ENCODE assay signal across 8 cellular contexts in the genomic region with DNA sequence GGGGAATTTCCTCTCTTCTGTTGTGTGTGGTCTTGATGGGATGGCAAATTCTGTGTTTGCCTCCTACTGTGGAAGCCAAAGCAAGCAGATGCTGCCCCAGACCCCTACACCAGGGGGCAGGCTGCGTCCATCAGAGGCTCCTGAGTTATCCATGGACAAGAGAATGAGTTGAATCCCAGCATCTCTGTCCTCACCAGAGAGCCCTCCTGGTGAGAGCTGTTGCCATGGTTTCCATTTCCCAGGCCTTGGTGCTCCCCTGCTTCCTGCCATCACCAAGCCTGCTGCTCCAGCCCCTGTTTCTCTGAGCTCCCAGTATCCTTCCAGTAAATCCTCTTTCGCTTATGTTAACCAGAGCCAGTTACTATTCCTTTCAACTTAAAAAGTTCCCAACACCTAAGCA. TPM values are rescaled to one million over a fixed set of nuclear protein-coding genes. Genes with fewer than 3 reads are reported as not detected.
DNase-seq lines count a peak whose midpoint lies in the region; ATAC-seq and TF ChIP-seq lines count a peak whose summit lies in the region.

No MANE protein-coding gene starts in this region.

- in situ Hi-C loops in G401 (cut with HindIII; ENCODE audit: low sequenced_read_pairs) = no loop called here

- no peak overlapping the region for H4K8ac ChIP-seq in mesenchymal stem cell (ENCODE audit: low read length)

- ATAC-seq in HG03460 (IDR thresholded peaks at IDR 0.05; ENCODE audit: unreplicated experiment) (no peak), GM21381 (IDR thresholded peaks at IDR 0.05; ENCODE audit: unreplicated experiment) (no peak), HG03095 (IDR thresholded peaks at IDR 0.05; ENCODE audit: unreplicated experiment) (no peak)

- TF ChIP-seq EP300 in Ishikawa (IDR thresholded peaks at IDR 0.05; ENCODE audit: borderline replicate concordance) = no peak

- H3K4me3 ChIP-seq in dorsolateral prefrontal cortex (no peak overlapping the region), mesenchymal stem cell (ENCODE audit: insufficient read depth in 1 of 2, low read depth in 1 of 2, low read length in 2 of 2) (no peak overlapping the region)

- H3K27ac ChIP-seq in dorsolateral prefrontal cortex (no peak overlapping the region), mesenchymal stem cell (ENCODE audit: low read length, poor library complexity, severe bottlenecking) (no peak overlapping the region)

- no peak overlapping the region for H2BK15ac ChIP-seq in mesenchymal stem cell (ENCODE audit: low read depth, poor library complexity, severe bottlenecking)

- no peak overlapping the region for H2AFZ ChIP-seq in mesenchymal stem cell (ENCODE audit: low read depth, low read length)

- no peaks in the 10 kb centered on the region for H3K36me3 ChIP-seq in mesenchymal stem cell (ENCODE audit: control insufficient read depth in 1 of 2, insufficient read depth in 2 of 2, low read depth in 1 of 2, low read length in 2 of 2)

- 26% methylated on average over 2 of the region's 2 CpGs for WGBS in mesenchymal stem cell

- H3K14ac ChIP-seq in mesenchymal stem cell (ENCODE audit: low read length in 2 of 2) = no peak overlapping the region

- no peak overlapping the region for H2AK5ac ChIP-seq in mesenchymal stem cell (ENCODE audit: low read length, severe bottlenecking)

- no peak overlapping the region for H2BK5ac ChIP-seq in mesenchymal stem cell (ENCODE audit: low read depth, low read length, poor library complexity, severe bottlenecking)

- H4K91ac ChIP-seq in mesenchymal stem cell (ENCODE audit: low read length) = no peak overlapping the region

- intact Hi-C loops in dorsolateral prefrontal cortex (cut with DNase I) = loop anchor here in 1 of 2 donors (5.0 to 10.0 kb wide), 2 partner anchors 259 to 491 kb away; no protein-coding TSS in a partner anchor

- no peak overlapping the region for H2BK12ac ChIP-seq in mesenchymal stem cell (ENCODE audit: low read length in 2 of 2)

- no peak overlapping the region for H3K4ac ChIP-seq in mesenchymal stem cell (ENCODE audit: low read depth in 1 of 2, low read length in 2 of 2)

- no peak overlapping the region for H3K9ac ChIP-seq in mesenchymal stem cell (ENCODE audit: low read length)

- no peak overlapping the region for H3K4me2 ChIP-seq in mesenchymal stem cell (ENCODE audit: low read length, poor library complexity, severe bottlenecking)

- H2BK120ac ChIP-seq in mesenchymal stem cell (ENCODE audit: low read depth, low read length) = no peak overlapping the region

- TF ChIP-seq CTCF in dorsolateral prefrontal cortex (IDR thresholded peaks at IDR 0.05 in 54 of 56, conservative IDR thresholded peaks at IDR 0.05 in 2 of 56; ENCODE audit: low read depth in 1 of 56, partially characterized antibody in 56 of 56) = peak in 55 of 56 donors; percentile 11 to 73 (median 56)

- no peaks in the 10 kb centered on the region for H3K4me1 ChIP-seq in mesenchymal stem cell (ENCODE audit: control insufficient read depth, insufficient read depth, low read depth, low read length)

- no peak overlapping the region for H3K18ac ChIP-seq in mesenchymal stem cell (ENCODE audit: low read depth in 1 of 2, low read length in 2 of 2)

- no peaks in the 10 kb centered on the region for H3K9me3 ChIP-seq in mesenchymal stem cell (ENCODE audit: control insufficient read depth, low read length)

- no peaks in the 10 kb centered on the region for H3K27me3 ChIP-seq in dorsolateral prefrontal cortex
- H3K27me3 ChIP-seq in mesenchymal stem cell (ENCODE audit: control insufficient read depth in 1 of 2, insufficient read depth in 1 of 2, low read length in 2 of 2) = no peaks in the 10 kb centered on the region

- H3K23ac ChIP-seq in mesenchymal stem cell (ENCODE audit: low read length in 2 of 2) = no peak overlapping the region

- peak; percentile 65 for DNase-seq in G401 (ENCODE audit: low spot score)
- DNase-seq in OCI-M1 (lab: John Stamatoyannopoulos, UW) = peak; percentile 83
- peak in 7 of 10 donors; percentile 22 to 63 (median 53) for DNase-seq in dorsolateral prefrontal cortex
- DNase-seq in mesenchymal stem cell = peak; percentile 76

- peak; percentile 88 for TF ChIP-seq RAD21 in Ishikawa (IDR thresholded peaks at IDR 0.05; ENCODE audit: low read depth)

- H3K79me1 ChIP-seq in mesenchymal stem cell (replicated peaks; ENCODE audit: low read length, poor library complexity, severe bottlenecking) = peaks cover 2% of the 10 kb centered on the region

TF ChIP-seq in Ishikawa, 13 proteins besides CTCF, POLR2A, EP300 and RAD21:
- TF ChIP-seq, protein P1, sequence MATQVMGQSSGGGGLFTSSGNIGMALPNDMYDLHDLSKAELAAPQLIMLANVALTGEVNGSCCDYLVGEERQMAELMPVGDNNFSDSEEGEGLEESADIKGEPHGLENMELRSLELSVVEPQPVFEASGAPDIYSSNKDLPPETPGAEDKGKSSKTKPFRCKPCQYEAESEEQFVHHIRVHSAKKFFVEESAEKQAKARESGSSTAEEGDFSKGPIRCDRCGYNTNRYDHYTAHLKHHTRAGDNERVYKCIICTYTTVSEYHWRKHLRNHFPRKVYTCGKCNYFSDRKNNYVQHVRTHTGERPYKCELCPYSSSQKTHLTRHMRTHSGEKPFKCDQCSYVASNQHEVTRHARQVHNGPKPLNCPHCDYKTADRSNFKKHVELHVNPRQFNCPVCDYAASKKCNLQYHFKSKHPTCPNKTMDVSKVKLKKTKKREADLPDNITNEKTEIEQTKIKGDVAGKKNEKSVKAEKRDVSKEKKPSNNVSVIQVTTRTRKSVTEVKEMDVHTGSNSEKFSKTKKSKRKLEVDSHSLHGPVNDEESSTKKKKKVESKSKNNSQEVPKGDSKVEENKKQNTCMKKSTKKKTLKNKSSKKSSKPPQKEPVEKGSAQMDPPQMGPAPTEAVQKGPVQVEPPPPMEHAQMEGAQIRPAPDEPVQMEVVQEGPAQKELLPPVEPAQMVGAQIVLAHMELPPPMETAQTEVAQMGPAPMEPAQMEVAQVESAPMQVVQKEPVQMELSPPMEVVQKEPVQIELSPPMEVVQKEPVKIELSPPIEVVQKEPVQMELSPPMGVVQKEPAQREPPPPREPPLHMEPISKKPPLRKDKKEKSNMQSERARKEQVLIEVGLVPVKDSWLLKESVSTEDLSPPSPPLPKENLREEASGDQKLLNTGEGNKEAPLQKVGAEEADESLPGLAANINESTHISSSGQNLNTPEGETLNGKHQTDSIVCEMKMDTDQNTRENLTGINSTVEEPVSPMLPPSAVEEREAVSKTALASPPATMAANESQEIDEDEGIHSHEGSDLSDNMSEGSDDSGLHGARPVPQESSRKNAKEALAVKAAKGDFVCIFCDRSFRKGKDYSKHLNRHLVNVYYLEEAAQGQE (IDR thresholded peaks at IDR 0.05; ENCODE audit: low read depth) = no peak
- no peak for TF ChIP-seq FOXM1 (IDR thresholded peaks at IDR 0.05; ENCODE audit: borderline replicate concordance, low read depth)

RNA-seq across cellular contexts. Expression of a gene that starts 20.4 kb away (rescaled TPM):
- 2.6 and 4.7 TPM in 2 replicates for total RNA-seq in G401 (2014; rRNA removed; shearing (Covaris generic))
- 10 to 100 TPM in 106 of 120 experiments, 1 to 10 TPM in 14; 4.6 to 31.8 (median 14.8) TPM for total RNA-seq in dorsolateral prefrontal cortex
- polyA plus RNA-seq in mesenchymal stem cell (2013, experiment 1 of 2) = 110 TPM
- polyA plus RNA-seq in mesenchymal stem cell (2013, experiment 2 of 2) = 106 TPM
